In genomic region chr2:20409039-20409438, GRCh38 we compare ENCODE assay signal across 35 cellular contexts.
"Had no signal": no experiment of that assay in that cellular context is flagged by ENCODE, and none has a peak within 500 bp of the region (broad histone marks: within the 10 kb centered on the region; RNA-seq: fewer than 3 reads in every experiment).

No MANE protein-coding gene starts in this region.

- H3K36me3 Mint-ChIP-seq: brain had no signal

- H3K4me3 Mint-ChIP-seq: activated B cell treated with CpG ODN at 0.5 μM for 24 hours; activated CD4-positive, alpha-beta memory T cell treated with anti-CD3 and anti-CD28 coated beads for 36 hours; activated CD4-positive, alpha-beta T cell treated with anti-CD3 and anti-CD28 coated beads, Interleukin-2, amount 10 ng/mL, durations not matched to agents 24 days and 14 days; activated CD8-positive, alpha-beta T cell treated with anti-CD3 and anti-CD28 coated beads for 36 hours; activated naive CD4-positive, alpha-beta T cell treated with anti-CD3 and anti-CD28 coated beads for 36 hours; activated naive CD8-positive, alpha-beta T cell treated with anti-CD3 and anti-CD28 coated beads for 36 hours; activated T-cell treated with anti-CD3 and anti-CD28 coated beads, Interleukin-2, amount 50 U/mL, for 24 hours; brain; central memory CD8-positive, alpha-beta T cell; T-helper 1 cell treated with Interleukin-12 subunit alpha and Interleukin-12 subunit beta and Interleukin-4 antibody, amounts not matched to agents 30 μg/mL and 1 μg/mL, for 36 hours; T-helper 2 cell treated with Interferon-gamma antibody and Interleukin-4, amounts not matched to agents 5 μg/mL and 100 μg/mL, for 36 hours had no signal

- FAIRE-seq: bronchial epithelial cell, TTC549 had no signal

- H3K4me1 ChIP-seq: ascending aorta had no signal

- H3K4me3 ChIP-seq: ascending aorta, cardiac muscle cell had no signal

- H3K27ac Mint-ChIP-seq: activated B cell treated with CpG ODN at 0.5 μM for 24 hours; activated CD4-positive, alpha-beta memory T cell treated with anti-CD3 and anti-CD28 coated beads for 36 hours; activated CD4-positive, alpha-beta T cell treated with anti-CD3 and anti-CD28 coated beads, Interleukin-2, amount 10 ng/mL, durations not matched to agents 24 days and 14 days; activated CD8-positive, alpha-beta T cell treated with anti-CD3 and anti-CD28 coated beads for 36 hours; activated naive CD4-positive, alpha-beta T cell treated with anti-CD3 and anti-CD28 coated beads for 36 hours; activated naive CD4-positive, alpha-beta T cell treated with anti-CD3 and anti-CD28 coated beads, Interleukin-2, amount 50 U/mL, for 72 hours; activated naive CD8-positive, alpha-beta T cell treated with anti-CD3 and anti-CD28 coated beads for 36 hours; activated T-cell treated with anti-CD3 and anti-CD28 coated beads, Interleukin-2, amount 50 U/mL, for 24 hours; activated T-helper 2 cell treated with anti-CD3 and anti-CD28 coated beads, Interferon-gamma antibody, Interleukin-2, Interleukin-4, amounts not matched to agents 10 μg/mL and 5 μg/mL and 100 μg/mL, durations not matched to agents 14 hours and 24 hours and 36 hours; brain; T-helper 1 cell treated with Interleukin-12 subunit alpha and Interleukin-12 subunit beta and Interleukin-4 antibody, amounts not matched to agents 30 μg/mL and 1 μg/mL, for 36 hours; T-helper 2 cell treated with Interferon-gamma antibody and Interleukin-4, amounts not matched to agents 5 μg/mL and 100 μg/mL, for 36 hours had no signal

- H3K36me3 ChIP-seq: ascending aorta, cardiac muscle cell had no signal

- ATAC-seq: activated CD8-positive, alpha-beta T cell treated with anti-CD3 and anti-CD28 coated beads for 36 hours; activated naive CD4-positive, alpha-beta T cell treated with anti-CD3 and anti-CD28 coated beads, Interleukin-2, amount 50 U/mL, for 72 hours had no signal

- H3K4me1 Mint-ChIP-seq: activated B cell treated with CpG ODN at 0.5 μM for 24 hours; activated CD4-positive, alpha-beta T cell treated with anti-CD3 and anti-CD28 coated beads, Interleukin-2, amount 10 ng/mL, durations not matched to agents 24 days and 14 days; activated naive CD8-positive, alpha-beta T cell treated with anti-CD3 and anti-CD28 coated beads for 36 hours; brain had no signal

- DNase-seq: activated B cell treated with CpG ODN at 0.5 μM for 24 hours; activated CD4-positive, alpha-beta memory T cell treated with anti-CD3 and anti-CD28 coated beads for 36 hours; activated CD4-positive, alpha-beta T cell treated with anti-CD3 and anti-CD28 coated beads for 4 hours; activated CD4-positive, alpha-beta T cell treated with anti-CD3 and anti-CD28 coated beads, Interleukin-2, amount 10 ng/mL, durations not matched to agents 24 days and 14 days; activated CD4-positive, alpha-beta T cell treated with anti-CD3 and anti-CD28 coated beads, Interleukin-2, amount 50 U/mL, for 1 hour; activated CD4-positive, alpha-beta T cell treated with anti-CD3 and anti-CD28 coated beads, Interleukin-2, amount 50 U/mL, for 4 hours; activated CD4-positive, CD25-positive, alpha-beta regulatory T cell treated with anti-CD3 and anti-CD28 coated beads, Interleukin-2, amount 50 U/mL, for 72 hours; activated CD8-positive, alpha-beta memory T cell treated with anti-CD3 and anti-CD28 coated beads, Interleukin-2, amount 50 U/mL, for 4 hours; activated CD8-positive, alpha-beta T cell treated with anti-CD3 and anti-CD28 coated beads for 36 hours; activated effector memory CD4-positive, alpha-beta T cell treated with Interleukin-2 at 50 U/mL for 16 hours; activated gamma-delta T cell; activated naive CD4-positive, alpha-beta T cell; activated naive CD4-positive, alpha-beta T cell treated with anti-CD3 and anti-CD28 coated beads for 36 hours; activated naive CD4-positive, alpha-beta T cell treated with anti-CD3 and anti-CD28 coated beads, Interleukin-2, amount 50 U/mL, for 16 hours; activated naive CD8-positive, alpha-beta T cell treated with anti-CD3 and anti-CD28 coated beads for 36 hours; activated T-cell treated with anti-CD3 and anti-CD28 coated beads for 4 hours; activated T-cell treated with anti-CD3 and anti-CD28 coated beads, Interleukin-2, amount 50 U/mL, for 24 hours; activated T-cell treated with anti-CD3 and anti-CD28 coated beads, Interleukin-2, amount 50 U/mL, for 48 hours; amygdala; anterior cingulate cortex; caudate nucleus; cerebellar nuclear complex; T-helper 2 cell; T-helper 9 cell had no signal

- H3K27ac ChIP-seq: ascending aorta, cardiac muscle cell, VCaP had no signal

- H3K27me3 ChIP-seq: ascending aorta, cardiac muscle cell had no signal
